18 cellular contexts compared by ENCODE assay signal in the genomic region with DNA sequence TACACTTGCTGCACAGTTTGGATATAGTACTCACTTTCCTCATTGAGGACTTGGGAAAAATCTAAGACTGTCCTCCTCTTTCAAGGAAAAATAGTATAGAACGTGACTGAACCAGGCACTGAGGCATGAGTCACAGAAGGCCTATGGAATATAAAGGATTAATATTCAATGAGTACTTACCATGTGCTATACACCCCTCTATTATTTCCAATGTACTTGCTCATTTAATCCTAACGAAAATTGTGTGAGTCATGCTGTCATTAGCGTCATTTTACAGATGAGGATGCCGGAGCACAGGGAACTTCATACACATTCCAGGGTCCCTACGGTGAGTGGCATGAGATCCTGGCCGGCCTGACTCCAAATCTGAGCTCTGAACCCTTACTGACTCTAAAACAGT.
"Had no signal": no experiment of that assay in that cellular context is flagged by ENCODE, and none has a peak within 500 bp of the region (broad histone marks: within the 10 kb centered on the region; RNA-seq: fewer than 3 reads in every experiment).

No MANE protein-coding gene starts in this region.

- ATAC-seq: Panc1, T-cell had no signal

- H3K9ac ChIP-seq: SK-N-SH had no signal

- H3K4me1 Mint-ChIP-seq: T-cell had no signal

- H3K4me3 Mint-ChIP-seq: T-cell had no signal

- H3K4me2 ChIP-seq: SK-N-SH had no signal

- H3K27me3 Mint-ChIP-seq: T-cell had no signal

- H3K27ac ChIP-seq: RWPE1 had no signal

- DNase-seq: KBM-7, MM.1S, NCI-H1092 treated with DMSO at 0.1 percent for 48 hours, NCI-H1436, NCI-H187, NCI-H2029, NCI-H2081 treated with DMSO at 0.1 percent for 48 hours, NCI-H2171, NCI-H226, NCI-H446, NCI-H510A, NCI-H524 treated with DMSO at 0.1 percent for 48 hours, SHP77, SK-N-SH, SW 1271, T-cell had no signal

- H3K36me3 Mint-ChIP-seq: T-cell had no signal

- H3K9me3 ChIP-seq: SK-N-SH had no signal

- H3K27ac Mint-ChIP-seq: T-cell had no signal
